ENCODE assay signal across 10 cellular contexts in the genomic region with DNA sequence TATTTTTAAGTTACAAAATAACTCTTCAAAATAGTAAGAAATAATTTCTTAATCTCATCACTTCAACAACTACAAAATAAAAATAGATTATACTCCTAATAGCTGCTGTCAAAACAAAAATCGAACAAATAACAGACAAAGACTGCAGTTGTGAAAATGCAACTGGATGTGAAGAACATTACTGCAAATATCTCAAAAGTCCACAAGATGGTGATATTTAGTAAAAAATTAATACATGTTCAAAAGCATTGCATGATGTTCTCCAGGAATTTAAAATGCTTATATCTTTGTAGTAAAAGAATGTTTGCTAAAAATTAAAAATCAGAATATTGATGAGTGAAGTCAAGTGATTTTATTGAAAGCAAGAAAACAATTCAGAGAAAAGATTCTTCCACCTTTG.
DNase-seq lines count a peak whose midpoint lies in the region; ATAC-seq and TF ChIP-seq lines count a peak whose summit lies in the region.
"Had no signal": no experiment of that assay in that cellular context is flagged by ENCODE, and none has a peak within 500 bp of the region (broad histone marks: within the 10 kb centered on the region; RNA-seq: fewer than 3 reads in every experiment).

No MANE protein-coding gene starts in this region.

- H3K27me3 Mint-ChIP-seq in nephron (ENCODE audit: low read depth), result no peaks in the 10 kb centered on the region

- intact Hi-C loops in mammary epithelial cell (cut with micrococcal nuclease), result loop anchor here (2.0 to 10.0 kb wide), 2 partner anchors 209 to 991 kb away; no protein-coding TSS in a partner anchor

- H3K27ac Mint-ChIP-seq in nephron, result no peak overlapping the region

- peak; percentile 29 for DNase-seq in COR-L47 (lab: John Stamatoyannopoulos, UW)
- no peak for DNase-seq in mammary epithelial cell
- no peak for DNase-seq in NCI-H226
- DNase-seq in GDM1 (lab: John Stamatoyannopoulos, UW), result no peak
- DNase-seq in NOMO-1 treated with dmso at 0.1 percent for 144 hours (lab: John Stamatoyannopoulos, UW; ENCODE audit: unreplicated experiment), result no peak
- DNase-seq: activated gamma-delta T cell treated with Interleukin-2 at 50 U/mL for 16 hours had no signal

- TF ChIP-seq CTCF in Loucy (conservative IDR thresholded peaks at IDR 0.05; ENCODE audit: low read length) (peak; percentile 45), mammary epithelial cell (conservative IDR thresholded peaks at IDR 0.05 in 1 of 2, IDR thresholded peaks at IDR 0.05 in 1 of 2; ENCODE audit: extremely low read depth in 1 of 2, insufficient read depth in 1 of 2, low read depth in 1 of 2, low read length in 2 of 2) (peak; percentile 28 to 39), nephron (IDR thresholded peaks at IDR 0.05; ENCODE audit: unreplicated experiment in 3 of 3) (peak; percentile 25 to 46 (median 30))

- H3F3A ChIP-seq in Loucy (ENCODE audit: low read depth), result no peaks in the 10 kb centered on the region

- no peak overlapping the region for H3K4me3 Mint-ChIP-seq in nephron

- CTCF ChIA-PET in mammary epithelial cell (lab: Charles Lee; ENCODE audit: low non-redundant PET), result no interaction called here

- no peaks in the 10 kb centered on the region for H3K36me3 ChIP-seq in Loucy (ENCODE audit: insufficient read depth, low read length)
- H3K36me3 ChIP-seq in mammary epithelial cell (ENCODE audit: insufficient read depth, low read length), result no peaks in the 10 kb centered on the region
- H3K36me3 ChIP-seq: SJSA1 had no signal

- H3K4me3 ChIP-seq in Loucy (ENCODE audit: low read length, poor library complexity, severe bottlenecking) (no peak overlapping the region), mammary epithelial cell (replicated peaks in 1 of 3; ENCODE audit: insufficient read depth in 1 of 3, low read depth in 2 of 3, low read length in 3 of 3) (no peak overlapping the region)
- H3K4me3 ChIP-seq: SJSA1 had no signal

- H3K9ac ChIP-seq in Loucy (ENCODE audit: low read depth, low read length, poor library complexity, severe bottlenecking), result no peak overlapping the region
- H3K9ac ChIP-seq in mammary epithelial cell (ENCODE audit: insufficient read depth, low read length), result no peak overlapping the region

- in situ Hi-C loops in mammary epithelial cell (cut with MboI; ENCODE audit: low sequenced_read_pairs in 2 of 2), result no loop called here

- H3K9me2 ChIP-seq in Loucy (replicated peaks; ENCODE audit: low read depth, low read length), result no peaks in the 10 kb centered on the region

- no TSS peak for BruUV-seq in mammary epithelial cell (replicated peaks; lab: Mats Ljungman, UMichigan)

- dilution Hi-C loops in mammary epithelial cell (cut with HindIII; ENCODE audit: low sequenced_read_pairs), result no loop called here

- no peaks in the 10 kb centered on the region for H3K27me3 ChIP-seq in Loucy (ENCODE audit: insufficient read depth, low read length, poor library complexity, severe bottlenecking)
- no peaks in the 10 kb centered on the region for H3K27me3 ChIP-seq in mammary epithelial cell (ENCODE audit: insufficient read depth, low read length)
- H3K27me3 ChIP-seq: SJSA1 had no signal

- peaks cover 71% of the 10 kb centered on the region for H3K36me3 Mint-ChIP-seq in nephron (ENCODE audit: low read depth)

- 100% methylated on average over 1 of the region's 1 CpG for WGBS in mammary epithelial cell (ENCODE audit: low coverage, missing lambda C conversion rate)

- H3K27ac ChIP-seq in mammary epithelial cell (ENCODE audit: insufficient read depth, low read depth, low read length), result no peak overlapping the region
- H3K27ac ChIP-seq: SJSA1 had no signal

- no peak overlapping the region for H2AFZ ChIP-seq in Loucy (ENCODE audit: low read length)
- no peak overlapping the region for H2AFZ ChIP-seq in mammary epithelial cell (ENCODE audit: low read depth, low read length)

- H3K4me2 ChIP-seq in Loucy (ENCODE audit: low read depth, low read length, poor library complexity, severe bottlenecking) (no peak overlapping the region), mammary epithelial cell (ENCODE audit: insufficient read depth, low read depth, low read length) (no peak overlapping the region)

- no peaks in the 10 kb centered on the region for H4K20me1 ChIP-seq in Loucy (ENCODE audit: insufficient read depth, low read length, poor library complexity, severe bottlenecking)
- H4K20me1 ChIP-seq in mammary epithelial cell (ENCODE audit: insufficient read depth, low read length), result no peaks in the 10 kb centered on the region

- no peaks in the 10 kb centered on the region for H3K4me1 Mint-ChIP-seq in nephron

- H3K9me3 Mint-ChIP-seq in nephron, result peaks cover 7% of the 10 kb centered on the region

- H3K79me2 ChIP-seq in Loucy (ENCODE audit: insufficient read depth, low read length) (no peaks in the 10 kb centered on the region), mammary epithelial cell (ENCODE audit: insufficient read depth, low read length) (no peaks in the 10 kb centered on the region)

- no peaks in the 10 kb centered on the region for H3K9me3 ChIP-seq in Loucy (ENCODE audit: insufficient read depth, low read depth, low read length)
- H3K9me3 ChIP-seq in mammary epithelial cell (replicated peaks; ENCODE audit: insufficient read depth, low read length), result no peaks in the 10 kb centered on the region
- H3K9me3 ChIP-seq: SJSA1 had no signal

- ATAC-seq in HG02884 (IDR thresholded peaks at IDR 0.05; ENCODE audit: unreplicated experiment), result no peak

- H3K4me1 ChIP-seq in Loucy (ENCODE audit: insufficient read depth, low read length, poor library complexity, severe bottlenecking) (no peaks in the 10 kb centered on the region), mammary epithelial cell (ENCODE audit: insufficient read depth, low read length) (no peaks in the 10 kb centered on the region)
- H3K4me1 ChIP-seq: SJSA1 had no signal
